Comparison of ENCODE assay signal across 1 cellular context in genomic region chr1:45013551-45014209, GRCh38.
TF ChIP-seq lines count a peak whose summit lies in the region.

No MANE protein-coding gene starts in this region.

TF ChIP-seq in endothelial cell of umbilical vein, 7 proteins besides CTCF, POLR2A, EP300 and RAD21:
- TF ChIP-seq POLR2AphosphoS5 (IDR thresholded peaks at IDR 0.05; ENCODE audit: insufficient read depth, low read depth, low read length): no peak
- TF ChIP-seq MYC (IDR thresholded peaks at IDR 0.05; ENCODE audit: low read depth, low read length): no peak
- TF ChIP-seq FOS (IDR thresholded peaks at IDR 0.05; ENCODE audit: borderline replicate concordance, insufficient read depth, low read length): no peak
- no peak for TF ChIP-seq MAX (IDR thresholded peaks at IDR 0.05; ENCODE audit: insufficient read depth, insufficient read length)
- TF ChIP-seq EZH2 (IDR thresholded peaks at IDR 0.05; ENCODE audit: borderline replicate concordance, low read depth, low read length, severe bottlenecking): no peak
